Comparison of ENCODE assay signal across 35 cellular contexts in genomic region chr20:10616212-10616611, GRCh38. TPM values are rescaled to one million over a fixed set of nuclear protein-coding genes. Genes with fewer than 3 reads are reported as not detected.
"Had no signal": no experiment of that assay in that cellular context is flagged by ENCODE, and none has a peak within 500 bp of the region (broad histone marks: within the 10 kb centered on the region; RNA-seq: fewer than 3 reads in every experiment).

No MANE protein-coding gene starts in this region.

- H3K27ac Mint-ChIP-seq: activated B cell treated with CpG ODN at 0.5 μM for 24 hours; activated CD4-positive, alpha-beta memory T cell treated with anti-CD3 and anti-CD28 coated beads for 36 hours; activated CD4-positive, alpha-beta T cell treated with anti-CD3 and anti-CD28 coated beads, Interleukin-2, amount 10 ng/mL, durations not matched to agents 24 days and 14 days; activated CD8-positive, alpha-beta T cell treated with anti-CD3 and anti-CD28 coated beads for 36 hours; activated naive CD4-positive, alpha-beta T cell treated with anti-CD3 and anti-CD28 coated beads for 36 hours; activated naive CD8-positive, alpha-beta T cell treated with anti-CD3 and anti-CD28 coated beads for 36 hours; activated T-cell treated with anti-CD3 and anti-CD28 coated beads, Interleukin-2, amount 50 U/mL, for 72 hours; activated T-helper 1 cell treated with anti-CD3 and anti-CD28 coated beads, Interleukin-12 subunit alpha, Interleukin-12 subunit beta, Interleukin-2, Interleukin-4 antibody, amounts not matched to agents 30 ng/mL and 10 ng/mL and 1 ng/mL, durations not matched to agents 14 hours and 24 hours and 36 hours; activated T-helper 17 cell treated with anti-CD3 and anti-CD28 coated beads, Interleukin-2, amount 50 U/mL, for 72 hours; T-helper 1 cell treated with Interleukin-12 subunit alpha and Interleukin-12 subunit beta and Interleukin-4 antibody, amounts not matched to agents 30 μg/mL and 1 μg/mL, for 36 hours; T-helper 2 cell treated with Interferon-gamma antibody and Interleukin-4, amounts not matched to agents 5 μg/mL and 100 μg/mL, for 36 hours had no signal

- H3K27me3 ChIP-seq: adrenal gland, body of pancreas, brain microvascular endothelial cell, breast epithelium had no signal

- H3K4me1 ChIP-seq: adrenal gland, body of pancreas, breast epithelium had no signal

- H3K4me3 Mint-ChIP-seq: activated B cell treated with CpG ODN at 0.5 μM for 24 hours; activated CD4-positive, alpha-beta memory T cell treated with anti-CD3 and anti-CD28 coated beads for 36 hours; activated CD4-positive, alpha-beta T cell treated with anti-CD3 and anti-CD28 coated beads, Interleukin-2, amount 10 ng/mL, durations not matched to agents 24 days and 14 days; activated CD8-positive, alpha-beta T cell treated with anti-CD3 and anti-CD28 coated beads for 36 hours; activated naive CD4-positive, alpha-beta T cell treated with anti-CD3 and anti-CD28 coated beads for 36 hours; activated naive CD8-positive, alpha-beta T cell treated with anti-CD3 and anti-CD28 coated beads for 36 hours; activated T-cell treated with anti-CD3 and anti-CD28 coated beads, Interleukin-2, amount 50 U/mL, for 4 hours; activated T-cell treated with anti-CD3 and anti-CD28 coated beads, Interleukin-2, amount 50 U/mL, for 72 hours; activated T-helper 1 cell treated with anti-CD3 and anti-CD28 coated beads, Interleukin-12 subunit alpha, Interleukin-12 subunit beta, Interleukin-2, Interleukin-4 antibody, amounts not matched to agents 30 ng/mL and 10 ng/mL and 1 ng/mL, durations not matched to agents 14 hours and 24 hours and 36 hours; activated T-helper 17 cell treated with anti-CD3 and anti-CD28 coated beads, Interleukin-2, amount 50 U/mL, for 72 hours; T-helper 1 cell treated with Interleukin-12 subunit alpha and Interleukin-12 subunit beta and Interleukin-4 antibody, amounts not matched to agents 30 μg/mL and 1 μg/mL, for 36 hours; T-helper 2 cell treated with Interferon-gamma antibody and Interleukin-4, amounts not matched to agents 5 μg/mL and 100 μg/mL, for 36 hours had no signal

- H3K9me3 Mint-ChIP-seq: activated B cell treated with CpG ODN at 0.5 μM for 24 hours; activated CD4-positive, alpha-beta memory T cell treated with anti-CD3 and anti-CD28 coated beads for 36 hours; activated CD4-positive, alpha-beta T cell treated with anti-CD3 and anti-CD28 coated beads, Interleukin-2, amount 10 ng/mL, durations not matched to agents 24 days and 14 days; activated CD8-positive, alpha-beta T cell treated with anti-CD3 and anti-CD28 coated beads for 36 hours; activated naive CD4-positive, alpha-beta T cell treated with anti-CD3 and anti-CD28 coated beads for 36 hours; activated naive CD8-positive, alpha-beta T cell treated with anti-CD3 and anti-CD28 coated beads for 36 hours; activated T-cell treated with anti-CD3 and anti-CD28 coated beads, Interleukin-2, amount 50 U/mL, for 4 hours; activated T-cell treated with anti-CD3 and anti-CD28 coated beads, Interleukin-2, amount 50 U/mL, for 72 hours; activated T-helper 1 cell treated with anti-CD3 and anti-CD28 coated beads, Interleukin-12 subunit alpha, Interleukin-12 subunit beta, Interleukin-2, Interleukin-4 antibody, amounts not matched to agents 30 ng/mL and 10 ng/mL and 1 ng/mL, durations not matched to agents 14 hours and 24 hours and 36 hours; activated T-helper 17 cell treated with anti-CD3 and anti-CD28 coated beads, Interleukin-2, amount 50 U/mL, for 72 hours; T-helper 1 cell treated with Interleukin-12 subunit alpha and Interleukin-12 subunit beta and Interleukin-4 antibody, amounts not matched to agents 30 μg/mL and 1 μg/mL, for 36 hours; T-helper 2 cell treated with Interferon-gamma antibody and Interleukin-4, amounts not matched to agents 5 μg/mL and 100 μg/mL, for 36 hours had no signal

- ATAC-seq: activated CD8-positive, alpha-beta T cell treated with anti-CD3 and anti-CD28 coated beads for 36 hours; activated naive CD4-positive, alpha-beta T cell treated with anti-CD3 and anti-CD28 coated beads, Interleukin-2, amount 50 U/mL, for 72 hours; activated T-cell treated with anti-CD3 and anti-CD28 coated beads, Interleukin-2, amount 50 U/mL, for 4 hours; activated T-cell treated with anti-CD3 and anti-CD28 coated beads, Interleukin-2, amount 50 U/mL, for 72 hours; activated T-helper 17 cell treated with anti-CD3 and anti-CD28 coated beads, Interleukin-2, amount 50 U/mL, for 72 hours; body of pancreas had no signal

- DNase-seq: activated B cell treated with CpG ODN at 0.5 μM for 24 hours; activated CD4-positive, alpha-beta memory T cell treated with anti-CD3 and anti-CD28 coated beads for 36 hours; activated CD4-positive, alpha-beta T cell treated with anti-CD3 and anti-CD28 coated beads for 4 hours; activated CD4-positive, alpha-beta T cell treated with anti-CD3 and anti-CD28 coated beads, Interleukin-2, amount 10 ng/mL, durations not matched to agents 24 days and 14 days; activated CD4-positive, alpha-beta T cell treated with anti-CD3 and anti-CD28 coated beads, Interleukin-2, amount 50 U/mL, for 1 hour; activated CD4-positive, alpha-beta T cell treated with anti-CD3 and anti-CD28 coated beads, Interleukin-2, amount 50 U/mL, for 4 hours; activated CD4-positive, CD25-positive, alpha-beta regulatory T cell treated with anti-CD3 and anti-CD28 coated beads, Interleukin-2, amount 50 U/mL, for 72 hours; activated CD8-positive, alpha-beta memory T cell treated with anti-CD3 and anti-CD28 coated beads, Interleukin-2, amount 50 U/mL, for 4 hours; activated CD8-positive, alpha-beta T cell treated with anti-CD3 and anti-CD28 coated beads for 36 hours; activated effector memory CD4-positive, alpha-beta T cell treated with anti-CD3 and anti-CD28 coated beads, Interleukin-2, amount 50 U/mL, for 16 hours; activated gamma-delta T cell treated with Interleukin-2 at 50 U/mL for 16 hours; activated naive CD4-positive, alpha-beta T cell; activated naive CD4-positive, alpha-beta T cell treated with anti-CD3 and anti-CD28 coated beads for 36 hours; activated naive CD4-positive, alpha-beta T cell treated with anti-CD3 and anti-CD28 coated beads, Interleukin-2, amount 50 U/mL, for 16 hours; activated naive CD8-positive, alpha-beta T cell treated with anti-CD3 and anti-CD28 coated beads for 36 hours; activated T-cell treated with anti-CD3 and anti-CD28 coated beads for 4 hours; activated T-cell treated with anti-CD3 and anti-CD28 coated beads, Interleukin-2, amount 50 U/mL, for 1 hour; activated T-cell treated with anti-CD3 and anti-CD28 coated beads, Interleukin-2, amount 50 U/mL, for 4 hours; activated T-cell treated with anti-CD3 and anti-CD28 coated beads, Interleukin-2, amount 50 U/mL, for 72 hours; adrenal gland; amniotic stem cell; aorta; body of pancreas; brain microvascular endothelial cell; central memory CD4-positive, alpha-beta T cell; T-helper 1 cell; T-helper 2 cell; T-helper 9 cell had no signal

- H3K9me3 ChIP-seq: adrenal gland, body of pancreas, breast epithelium had no signal

- H3K4me1 Mint-ChIP-seq: activated B cell treated with CpG ODN at 0.5 μM for 24 hours; activated CD4-positive, alpha-beta T cell treated with anti-CD3 and anti-CD28 coated beads, Interleukin-2, amount 10 ng/mL, durations not matched to agents 24 days and 14 days; activated naive CD8-positive, alpha-beta T cell treated with anti-CD3 and anti-CD28 coated beads for 36 hours; activated T-helper 17 cell treated with anti-CD3 and anti-CD28 coated beads, Interleukin-2, amount 50 U/mL, for 72 hours had no signal

- H3K27me3 Mint-ChIP-seq: activated B cell treated with CpG ODN at 0.5 μM for 24 hours; activated CD4-positive, alpha-beta memory T cell treated with anti-CD3 and anti-CD28 coated beads for 36 hours; activated CD4-positive, alpha-beta T cell treated with anti-CD3 and anti-CD28 coated beads, Interleukin-2, amount 10 ng/mL, durations not matched to agents 24 days and 14 days; activated CD8-positive, alpha-beta T cell treated with anti-CD3 and anti-CD28 coated beads for 36 hours; activated naive CD8-positive, alpha-beta T cell treated with anti-CD3 and anti-CD28 coated beads for 36 hours; activated T-helper 17 cell treated with anti-CD3 and anti-CD28 coated beads, Interleukin-2, amount 50 U/mL, for 72 hours had no signal

- H3K36me3 ChIP-seq: adrenal gland, brain microvascular endothelial cell, breast epithelium had no signal

- H3K4me3 ChIP-seq: adrenal gland, body of pancreas, breast epithelium had no signal

- H3K27ac ChIP-seq: adrenal gland, body of pancreas, brain microvascular endothelial cell, breast epithelium, VCaP had no signal

RNA-seq across cellular contexts. Expression of gene JAG1, which starts 57.6 kb away (rescaled TPM):
- total RNA-seq: activated B cell treated with CpG ODN at 0.5 μM for 24 hours had no signal
